ENCODE assay signal across 28 cellular contexts in genomic region chr10:70811881-70812280, GRCh38. TPM values are rescaled to one million over a fixed set of nuclear protein-coding genes. Genes with fewer than 3 reads are reported as not detected.
DNase-seq lines count a peak whose midpoint lies in the region; ATAC-seq, FAIRE-seq and TF ChIP-seq lines count a peak whose summit lies in the region.
"Had no signal": no experiment of that assay in that cellular context is flagged by ENCODE, and none has a peak within 500 bp of the region (broad histone marks: within the 10 kb centered on the region; RNA-seq: fewer than 3 reads in every experiment).

No MANE protein-coding gene starts in this region.

- H3K27ac Mint-ChIP-seq in brain (peak overlapping the region; percentile 17 to 71 (median 28)), nephron (peak overlapping the region; percentile 37 to 88 (median 69))
- H3K27ac Mint-ChIP-seq in stimulated activated naive B cell treated with anti-CD40 and anti-IgM and Interleukin-4, amounts not matched to agents 10 μg/mL and 1 μg/mL and 100 μg/mL, for 72 hours: no peak overlapping the region

- WGBS in pancreas, 2 donors: 66 to 69% methylated on average over 3 of the region's 3 CpGs

- H3K36me3 Mint-ChIP-seq in brain (no peaks in the 10 kb centered on the region), nephron (ENCODE audit: low read depth) (peaks cover 5% of the 10 kb centered on the region)
- peaks cover 0 to 4% of the 10 kb centered on the region in 2 donors for H3K36me3 Mint-ChIP-seq in stimulated activated naive B cell treated with anti-CD40 and anti-IgM and Interleukin-4, amounts not matched to agents 10 μg/mL and 1 μg/mL and 100 μg/mL, for 72 hours

- H3K27ac ChIP-seq in pancreas: no peak overlapping the region
- H3K27ac ChIP-seq: HL-60, PC-9, SJCRH30 had no signal

- peaks cover 0 to 4% (median 0%) of the 10 kb centered on the region in 5 experiments for H3K9me3 Mint-ChIP-seq in brain
- H3K9me3 Mint-ChIP-seq in nephron: no peaks in the 10 kb centered on the region
- no peaks in the 10 kb centered on the region for H3K9me3 Mint-ChIP-seq in stimulated activated naive B cell treated with anti-CD40 and anti-IgM and Interleukin-4, amounts not matched to agents 10 μg/mL and 1 μg/mL and 100 μg/mL, for 72 hours

- H3K27me3 ChIP-seq in pancreas: no peaks in the 10 kb centered on the region
- H3K27me3 ChIP-seq: SJCRH30 had no signal

- no peak for TF ChIP-seq CTCF in brain (conservative IDR thresholded peaks at IDR 0.05)
- no peak for TF ChIP-seq CTCF in nephron (IDR thresholded peaks at IDR 0.05; ENCODE audit: unreplicated experiment in 3 of 3)
- TF ChIP-seq CTCF in pancreas (IDR thresholded peaks at IDR 0.05): no peak

- peaks cover 14% of the 10 kb centered on the region for H3K27me3 Mint-ChIP-seq in brain
- H3K27me3 Mint-ChIP-seq in nephron (ENCODE audit: low read depth): no peaks in the 10 kb centered on the region
- H3K27me3 Mint-ChIP-seq in stimulated activated naive B cell treated with anti-CD40 and anti-IgM and Interleukin-4, amounts not matched to agents 10 μg/mL and 1 μg/mL and 100 μg/mL, for 72 hours: peaks cover 6% of the 10 kb centered on the region in 2 donors

- H3K4me3 Mint-ChIP-seq in brain: peak overlapping the region in 1 of 5 experiments; percentile 85
- H3K4me3 Mint-ChIP-seq in nephron: peak overlapping the region; percentile 41 to 58 (median 47)
- H3K4me3 Mint-ChIP-seq in stimulated activated naive B cell treated with anti-CD40 and anti-IgM and Interleukin-4, amounts not matched to agents 10 μg/mL and 1 μg/mL and 100 μg/mL, for 72 hours: no peak overlapping the region

- H3K4me1 ChIP-seq in pancreas: peaks cover 0 to 2% (median 1%) of the 10 kb centered on the region in 3 donors
- H3K4me1 ChIP-seq: SJCRH30 had no signal

- FAIRE-seq in pancreas (lab: Jason Lieb, UNC): no peak
- FAIRE-seq: GM12892, GM19239, H54 had no signal

- DNase-seq in DMS53 (lab: John Stamatoyannopoulos, UW): peak; percentile 34
- DNase-seq in DMS53 treated with DMSO at 0.1 percent for 48 hours (lab: John Stamatoyannopoulos, UW; ENCODE audit: unreplicated experiment): no peak
- DNase-seq in stimulated activated naive B cell treated with anti-CD40 and anti-IgM and Interleukin-4, amounts not matched to agents 10 μg/mL and 1 μg/mL and 100 μg/mL, for 72 hours: no peak
- DNase-seq in pancreas: no peak
- no peak for DNase-seq in NCI-H1048 (lab: John Stamatoyannopoulos, UW)
- DNase-seq: 8988T, ACHN, COR-L47, DND-41, Karpas-422, NCI-H1105, NCI-H1436 treated with DMSO at 0.1 percent for 48 hours, NCI-H1930, NCI-H446 treated with DMSO at 0.1 percent for 48 hours, NCI-H526, PC-9 had no signal

- H3K4me1 Mint-ChIP-seq in brain: peaks cover 12% of the 10 kb centered on the region
- peaks cover 12% of the 10 kb centered on the region for H3K4me1 Mint-ChIP-seq in nephron
- peaks cover 17 to 24% of the 10 kb centered on the region in 2 donors for H3K4me1 Mint-ChIP-seq in stimulated activated naive B cell treated with anti-CD40 and anti-IgM and Interleukin-4, amounts not matched to agents 10 μg/mL and 1 μg/mL and 100 μg/mL, for 72 hours

- intact Hi-C loops in pancreas (cut with DNase I): loop anchor here in 1 of 3 donors (5.0 kb wide), 1 partner anchor 70 kb away; no protein-coding TSS in a partner anchor

- H3K4me3 ChIP-seq in pancreas: no peak overlapping the region
- H3K4me3 ChIP-seq: PC-9, SJCRH30 had no signal

- no peaks in the 10 kb centered on the region for H3K9me3 ChIP-seq in pancreas
- H3K9me3 ChIP-seq: SJCRH30 had no signal

- H3K36me3 ChIP-seq in pancreas: no peaks in the 10 kb centered on the region
- H3K36me3 ChIP-seq: SJCRH30 had no signal

- no peak for ATAC-seq in stimulated activated naive B cell treated with anti-CD40 and anti-IgM and Interleukin-4, amounts not matched to agents 10 μg/mL and 1 μg/mL and 100 μg/mL, for 72 hours (replicated peaks)
- ATAC-seq in pancreas: no peak
- ATAC-seq: Right ventricle myocardium inferior, SK-N-SH treated with all-trans-retinoic acid at 6 μM for 48 hours had no signal

RNA-seq across cellular contexts. Expression of gene SGPL1, which starts 3.9 kb away (rescaled TPM):
- polyA plus RNA-seq in brain (ENCODE audit: insufficient read depth, low read depth, low replicate concordance) (61.3 TPM), pancreas (10 to 100 TPM; 12.0 to 14.4 TPM)
- total RNA-seq in pancreas: 10 to 100 TPM; 28.8 to 55.8 (median 34.8) TPM

RNA-seq across cellular contexts. Expression of gene TBATA, which starts 26.7 kb away (rescaled TPM):
- polyA plus RNA-seq in brain (ENCODE audit: insufficient read depth, low read depth, low replicate concordance): not detected
- total RNA-seq in pancreas: not detected
- not detected for polyA plus RNA-seq in pancreas
- total RNA-seq: M059J, PC-9, Right ventricle myocardium inferior, RPMI7951, SJCRH30 had no signal
- polyA plus RNA-seq: BJ had no signal

Comparison
In these comparisons a context has a peak if more than half of its experiments do, and no peak if none do; other contexts are left out.
1. H3K4me3 Mint-ChIP-seq: peak in nephron (3 of 3); none in stimulated activated naive B cell treated with anti-CD40 and anti-IgM and Interleukin-4, amounts not matched to agents 10 μg/mL and 1 μg/mL and 100 μg/mL, for 72 hours (0 of 2).